In genomic region chr2:94725543-94725942, GRCh38 we compare ENCODE assay signal across 32 cellular contexts.
"Had no signal": no experiment of that assay in that cellular context is flagged by ENCODE, and none has a peak within 500 bp of the region (broad histone marks: within the 10 kb centered on the region; RNA-seq: fewer than 3 reads in every experiment).

No MANE protein-coding gene starts in this region.

- ATAC-seq: activated CD4-positive, alpha-beta T cell treated with anti-CD3 and anti-CD28 coated beads for 36 hours; activated CD4-positive, CD25-positive, alpha-beta regulatory T cell treated with anti-CD3 and anti-CD28 coated beads, Interleukin-2, amount 50 U/mL, for 24 hours; activated CD8-positive, alpha-beta memory T cell treated with anti-CD3 and anti-CD28 coated beads, Interleukin-2, amount 10 ng/mL, durations not matched to agents 7 days and 5 days; activated CD8-positive, alpha-beta T cell treated with anti-CD3 and anti-CD28 coated beads, Interleukin-2, amount 10 ng/mL, durations not matched to agents 7 days and 5 days; activated naive CD4-positive, alpha-beta T cell treated with anti-CD3 and anti-CD28 coated beads, Interleukin-2, amount 50 U/mL, for 72 hours; body of pancreas; WTC11 had no signal

- H3K4me1 ChIP-seq: adrenal gland, body of pancreas, breast epithelium had no signal

- H3K36me3 ChIP-seq: adrenal gland, brain microvascular endothelial cell, breast epithelium, WERI-Rb-1 had no signal

- H3K9me3 ChIP-seq: adrenal gland, body of pancreas, breast epithelium had no signal

- DNase-seq: activated CD4-positive, alpha-beta memory T cell treated with anti-CD3 and anti-CD28 coated beads, Interleukin-2, amount 10 ng/mL, durations not matched to agents 7 days and 5 days; activated CD4-positive, alpha-beta T cell treated with anti-CD3 and anti-CD28 coated beads for 1 hour; activated CD4-positive, alpha-beta T cell treated with anti-CD3 and anti-CD28 coated beads for 36 hours; activated CD4-positive, alpha-beta T cell treated with anti-CD3 and anti-CD28 coated beads for 48 hours; activated CD4-positive, alpha-beta T cell treated with anti-CD3 and anti-CD28 coated beads, Interleukin-2, amount 10 ng/mL, durations not matched to agents 7 days and 5 days; activated CD4-positive, alpha-beta T cell treated with anti-CD3 and anti-CD28 coated beads, Interleukin-2, amount 50 U/mL, for 48 hours; activated CD4-positive, CD25-positive, alpha-beta regulatory T cell; activated CD8-positive, alpha-beta memory T cell treated with anti-CD3 and anti-CD28 coated beads for 24 hours; activated CD8-positive, alpha-beta memory T cell treated with anti-CD3 and anti-CD28 coated beads, Interleukin-2, amount 10 ng/mL, durations not matched to agents 7 days and 5 days; activated CD8-positive, alpha-beta memory T cell treated with anti-CD3 and anti-CD28 coated beads, Interleukin-2, amount 50 U/mL, for 48 hours; activated CD8-positive, alpha-beta T cell treated with anti-CD3 and anti-CD28 coated beads, Interleukin-2, amount 10 ng/mL, durations not matched to agents 7 days and 5 days; activated effector memory CD4-positive, alpha-beta T cell treated with Interleukin-2 at 50 U/mL for 16 hours; activated gamma-delta T cell; activated naive CD4-positive, alpha-beta T cell treated with anti-CD3 and anti-CD28 coated beads for 36 hours; activated naive CD4-positive, alpha-beta T cell treated with anti-CD3 and anti-CD28 coated beads, Interleukin-2, amount 50 U/mL, for 16 hours; activated naive CD8-positive, alpha-beta T cell treated with anti-CD3 and anti-CD28 coated beads for 36 hours; activated T-cell treated with anti-CD3 and anti-CD28 coated beads, Interleukin-2, amount 50 U/mL, for 24 hours; activated T-cell treated with anti-CD3 and anti-CD28 coated beads, Interleukin-2, amount 50 U/mL, for 48 hours; adrenal gland; amniotic stem cell; aorta; body of pancreas; brain microvascular endothelial cell; central memory CD4-positive, alpha-beta T cell; T-helper 1 cell; T-helper 2 cell; T-helper 9 cell; WERI-Rb-1 had no signal

- H3K27me3 ChIP-seq: adrenal gland, body of pancreas, brain microvascular endothelial cell, breast epithelium had no signal

- H3K4me3 ChIP-seq: adrenal gland, body of pancreas, breast epithelium had no signal

- H3K27ac ChIP-seq: adrenal gland, body of pancreas, brain microvascular endothelial cell, breast epithelium, WERI-Rb-1 had no signal
